In the genomic region with DNA sequence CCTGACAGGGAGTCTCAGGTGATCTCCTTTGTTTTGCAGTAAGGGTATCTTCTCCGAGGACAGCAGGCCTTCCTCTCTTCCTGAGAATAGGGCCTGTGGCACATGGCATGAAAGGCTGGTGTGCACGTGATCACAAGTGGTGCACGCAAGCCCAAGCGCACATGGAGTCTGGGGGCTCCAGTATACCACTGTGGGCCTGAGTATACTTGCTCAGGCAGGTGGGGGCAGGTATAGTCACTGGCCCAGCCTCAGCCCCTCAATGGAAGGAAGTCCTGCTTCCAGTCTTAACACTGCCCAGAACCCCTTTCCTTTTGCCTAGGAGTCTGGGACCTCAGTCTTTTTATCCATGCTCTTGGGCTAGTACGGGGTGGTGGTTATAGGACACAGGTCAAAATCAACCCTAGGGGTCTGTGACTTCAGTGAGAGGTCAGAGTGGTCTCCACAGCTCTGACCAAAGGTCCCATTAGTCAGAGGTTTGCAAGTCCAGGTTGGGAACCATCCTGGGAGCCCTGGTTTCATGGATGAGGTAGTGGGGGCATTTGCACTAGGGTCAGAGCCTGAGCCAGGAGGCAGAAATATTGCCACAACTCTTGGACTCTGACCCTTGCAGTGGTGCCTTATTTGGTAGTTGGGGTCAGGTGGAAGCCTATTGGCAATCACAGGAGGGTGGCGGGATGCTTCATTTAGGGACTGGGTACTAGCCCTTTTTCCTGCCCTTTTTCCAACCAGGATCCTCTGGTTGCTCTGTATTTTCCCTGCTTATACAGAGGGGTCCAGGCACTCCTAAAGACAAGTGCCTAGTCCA, we compare ENCODE assay signal across 9 cellular contexts. TPM values are rescaled to one million over a fixed set of nuclear protein-coding genes. Genes with fewer than 3 reads are reported as not detected.
A peak's percentile ranks its signal among the peaks of the same experiment; 100 is the strongest.
DNase-seq lines count a peak whose midpoint lies in the region; ATAC-seq and TF ChIP-seq lines count a peak whose summit lies in the region.
"Had no signal": no experiment of that assay in that cellular context is flagged by ENCODE, and none has a peak within 500 bp of the region (broad histone marks: within the 10 kb centered on the region; RNA-seq: fewer than 3 reads in every experiment).

No MANE protein-coding gene starts in this region.

- intact Hi-C loops in stomach (cut with DNase I; ENCODE audit: low total_unique reads) = loop anchor here (10.0 kb wide), 1 partner anchor 278 kb away; no protein-coding TSS in a partner anchor

- peak overlapping the region; percentile 99 for H2AFZ ChIP-seq in SK-N-SH (ENCODE audit: low read depth)

- H3K27me3 ChIP-seq in SK-N-SH (ENCODE audit: insufficient read depth) = no peaks in the 10 kb centered on the region
- no peaks in the 10 kb centered on the region for H3K27me3 ChIP-seq in stomach

- H3K9me3 Mint-ChIP-seq in activated naive CD4-positive, alpha-beta T cell treated with anti-CD3 and anti-CD28 coated beads, Interleukin-2, amount 50 U/mL, for 72 hours = no peaks in the 10 kb centered on the region

- no peaks in the 10 kb centered on the region for H3K9me2 ChIP-seq in SK-N-SH

- H3K36me3 ChIP-seq in SK-N-SH (replicated peaks in 1 of 2; ENCODE audit: control insufficient read depth in 1 of 2, insufficient read depth in 2 of 2, low read length in 1 of 2) = peaks cover 14 to 24% of the 10 kb centered on the region in 2 experiments
- peaks cover 21 to 25% (median 23%) of the 10 kb centered on the region in 4 donors for H3K36me3 ChIP-seq in stomach

- TF ChIP-seq RAD21 in SK-N-SH (IDR thresholded peaks at IDR 0.05; ENCODE audit: low read length) = no peak

- H3K27ac ChIP-seq in SK-N-SH (ENCODE audit: low read depth in 2 of 2, low read length in 1 of 2) (peak overlapping the region in 1 of 2 experiments; percentile 53; a peak in 1 of 4 replicates), stomach (peak overlapping the region in 4 of 5 donors; percentile 88 to 95 (median 92))

- DNase-seq in SK-N-SH (no peak), stomach (no peak), SIG-M5 treated with dmso at 0.1 percent for 504 hours (lab: John Stamatoyannopoulos, UW; ENCODE audit: unreplicated experiment) (no peak), NCI-H1105 (lab: John Stamatoyannopoulos, UW) (no peak), glomerular visceral epithelial cell (ENCODE audit: extremely low spot score) (no peak)
- no peak for DNase-seq in activated naive CD4-positive, alpha-beta T cell treated with anti-CD3 and anti-CD28 coated beads, Interleukin-2, amount 50 U/mL, for 72 hours (ENCODE audit: low spot score in 2 of 2)

- H3K36me3 Mint-ChIP-seq in activated naive CD4-positive, alpha-beta T cell treated with anti-CD3 and anti-CD28 coated beads, Interleukin-2, amount 50 U/mL, for 72 hours = peaks cover 22 to 31% of the 10 kb centered on the region in 2 donors

- WGBS in SK-N-SH (ENCODE audit: low lambda C conversion rate) = no CpG with 5 or more reads among the region's 6 CpGs
- WGBS in stomach, 5 donors = 89 to 95% (median 93%) methylated on average over 6 of the region's 6 CpGs

- H3K9me3 ChIP-seq in SK-N-SH (no peaks in the 10 kb centered on the region), iPS-18c (ENCODE audit: control insufficient read depth, insufficient read depth, low read length) (no peaks in the 10 kb centered on the region), stomach (no peaks in the 10 kb centered on the region)

- H3F3A ChIP-seq in SK-N-SH (replicated peaks; ENCODE audit: insufficient read depth) = no peaks in the 10 kb centered on the region

- no peak overlapping the region for H3K9ac ChIP-seq in SK-N-SH

- no peak for TF ChIP-seq CTCF in SK-N-SH (IDR thresholded peaks at IDR 0.05)
- TF ChIP-seq CTCF in stomach (IDR thresholded peaks at IDR 0.05) = no peak

- TF ChIP-seq EP300 in SK-N-SH (IDR thresholded peaks at IDR 0.05; ENCODE audit: borderline replicate concordance in 1 of 2, low read depth in 1 of 2, low read length in 1 of 2) (no peak), stomach (IDR thresholded peaks at IDR 0.05) (no peak)

- CTCF ChIA-PET in SK-N-SH (lab: Yijun Ruan, JAX) = interaction anchor here (0.7 kb wide), 1 partner anchor 283 kb away, joined by 5 read pairs; no protein-coding TSS in a partner anchor

- peak overlapping the region; percentile 93 to 95 for H3K4me3 ChIP-seq in SK-N-SH (ENCODE audit: low read depth in 2 of 2, low read length in 1 of 2)
- peak overlapping the region; percentile 87 for H3K4me3 ChIP-seq in iPS-18c (ENCODE audit: insufficient read depth, low read depth, low read length)
- peak overlapping the region; percentile 94 to 100 (median 99) for H3K4me3 ChIP-seq in stomach

- POLR2A ChIA-PET in SK-N-SH (lab: Yijun Ruan, JAX) = no interaction called here

- H3K4me1 ChIP-seq in SK-N-SH (ENCODE audit: control insufficient read depth in 1 of 2, insufficient read depth in 2 of 2, low read depth in 1 of 2, low read length in 1 of 2) = peaks cover 3 to 25% of the 10 kb centered on the region in 2 experiments; a peak in 3 of 4 replicates
- peaks cover 27 to 53% (median 43%) of the 10 kb centered on the region in 4 donors for H3K4me1 ChIP-seq in stomach

- peak overlapping the region; percentile 72 to 96 for H3K27ac Mint-ChIP-seq in activated naive CD4-positive, alpha-beta T cell treated with anti-CD3 and anti-CD28 coated beads, Interleukin-2, amount 50 U/mL, for 72 hours

- no peaks in the 10 kb centered on the region for H4K20me1 ChIP-seq in SK-N-SH (ENCODE audit: insufficient read depth)

- peak overlapping the region; percentile 96 for H3K4me2 ChIP-seq in SK-N-SH

- no peak for ATAC-seq in SK-N-SH treated with all-trans-retinoic acid at 6 μM for 48 hours
- ATAC-seq in activated naive CD4-positive, alpha-beta T cell treated with anti-CD3 and anti-CD28 coated beads, Interleukin-2, amount 50 U/mL, for 72 hours = no peak

- TF ChIP-seq POLR2A in stomach (IDR thresholded peaks at IDR 0.05) = no peak

- peaks cover 37% of the 10 kb centered on the region for H3K79me2 ChIP-seq in SK-N-SH (ENCODE audit: insufficient read depth)

TF ChIP-seq in SK-N-SH, 30 proteins besides CTCF, POLR2A, EP300 and RAD21 (continues in another document):
- TF ChIP-seq TCF12 (IDR thresholded peaks at IDR 0.05) (no peak), RXRA (IDR thresholded peaks at IDR 0.05; ENCODE audit: borderline replicate concordance, low read depth) (no peak), IRF3 (IDR thresholded peaks at IDR 0.05; ENCODE audit: low read depth, low read length) (no peak)

TF ChIP-seq in SK-N-SH treated with all-trans-retinoic acid at 6 μM for 48 hours, 23 proteins besides CTCF, POLR2A, EP300 and RAD21:
- TF ChIP-seq ZNF8 (CRISPR knock-in tag; IDR thresholded peaks at IDR 0.05) (no peak), ZNF565 (CRISPR knock-in tag; conservative IDR thresholded peaks at IDR 0.05; ENCODE audit: low read depth) (no peak), CREB5 (CRISPR knock-in tag; IDR thresholded peaks at IDR 0.05; ENCODE audit: low read depth) (no peak), SNAI2 (CRISPR knock-in tag; IDR thresholded peaks at IDR 0.05) (no peak), ZC3H10 (CRISPR knock-in tag; IDR thresholded peaks at IDR 0.05) (no peak), TOX (CRISPR knock-in tag; IDR thresholded peaks at IDR 0.05; ENCODE audit: borderline replicate concordance) (no peak), ZFP3 (CRISPR knock-in tag; IDR thresholded peaks at IDR 0.05) (no peak)

RNA-seq across cellular contexts. Expression of gene CCDC71, which starts 0.8 kb away (rescaled TPM):
- 40.9 and 43.6 TPM in 2 replicates for polyA plus RNA-seq in SK-N-SH (2012; rRNA removed)
- 20.6 and 31.9 TPM in 2 replicates for polyA plus RNA-seq in SK-N-SH (2012; cell fraction: cytosol; rRNA removed)
- polyA plus RNA-seq in SK-N-SH (2012; cell fraction: nucleus; rRNA removed) = 27.3 and 29.4 TPM in 2 replicates
- total RNA-seq in activated naive CD4-positive, alpha-beta T cell treated with anti-CD3 and anti-CD28 coated beads, Interleukin-2, amount 50 U/mL, for 72 hours = 10 to 100 TPM; 10.2 to 20.3 TPM
- 10 to 100 TPM in 3 of 5 donors, 1 to 10 TPM in 2; 2.3 to 22.6 (median 12.9) TPM for total RNA-seq in stomach
- polyA plus RNA-seq in stomach = 10 to 100 TPM; 11.4 to 15.6 (median 12.6) TPM

RNA-seq across cellular contexts. Expression of gene KLHDC8B, which starts 4.4 kb away (rescaled TPM):
- polyA plus RNA-seq in SK-N-SH (2012; rRNA removed) = 35.3 and 40.6 TPM in 2 replicates
- 20.2 and 29.3 TPM in 2 replicates for polyA plus RNA-seq in SK-N-SH (2012; cell fraction: cytosol; rRNA removed)
- 71.7 and 82.7 TPM in 2 replicates for polyA plus RNA-seq in SK-N-SH (2012; cell fraction: nucleus; rRNA removed)
- 1 to 10 TPM; 3.1 to 4.9 TPM for total RNA-seq in activated naive CD4-positive, alpha-beta T cell treated with anti-CD3 and anti-CD28 coated beads, Interleukin-2, amount 50 U/mL, for 72 hours
- 10 to 100 TPM; 11.6 to 41.1 (median 20.6) TPM for total RNA-seq in stomach
- 10 to 100 TPM; 15.2 to 37.7 (median 17.6) TPM for polyA plus RNA-seq in stomach

RNA-seq across cellular contexts. Expression of gene LAMB2, which starts 34.1 kb away (rescaled TPM):
- 318 and 332 TPM in 2 replicates for polyA plus RNA-seq in SK-N-SH (2012; rRNA removed)
- polyA plus RNA-seq in SK-N-SH (2012; cell fraction: cytosol; rRNA removed) = 79.7 and 90.1 TPM in 2 replicates
- 1,763 and 2,430 TPM in 2 replicates for polyA plus RNA-seq in SK-N-SH (2012; cell fraction: nucleus; rRNA removed)
- total RNA-seq in activated naive CD4-positive, alpha-beta T cell treated with anti-CD3 and anti-CD28 coated beads, Interleukin-2, amount 50 U/mL, for 72 hours = 1 to 10 TPM in 1 of 2 donors, not detected in 1; 1.4 TPM
- total RNA-seq in stomach = 100 to 1,000 TPM; 195 to 578 (median 552) TPM
- 100 to 1,000 TPM; 198 to 333 (median 200) TPM for polyA plus RNA-seq in stomach
- total RNA-seq: T-helper 1 cell treated with Interleukin-12 subunit alpha and Interleukin-12 subunit beta and Interleukin-4 antibody, amounts not matched to agents 30 ng/mL and 1 ng/mL, for 36 hours had no signal

RNA-seq across cellular contexts. Expression of gene USP19, which starts 46.3 kb away (rescaled TPM):
- polyA plus RNA-seq in SK-N-SH (2012; rRNA removed) = 75.6 and 80.5 TPM in 2 replicates
- 31.2 and 48.4 TPM in 2 replicates for polyA plus RNA-seq in SK-N-SH (2012; cell fraction: cytosol; rRNA removed)
- polyA plus RNA-seq in SK-N-SH (2012; cell fraction: nucleus; rRNA removed) = 181 and 182 TPM in 2 replicates
- 10 to 100 TPM; 40.8 to 46.7 TPM for total RNA-seq in activated naive CD4-positive, alpha-beta T cell treated with anti-CD3 and anti-CD28 coated beads, Interleukin-2, amount 50 U/mL, for 72 hours
- 10 to 100 TPM; 21.6 to 77.2 (median 57.1) TPM for total RNA-seq in stomach
- polyA plus RNA-seq in stomach = 10 to 100 TPM; 15.6 to 16.6 (median 15.7) TPM

Comparison
In these comparisons a context has a peak if more than half of its experiments do, and no peak if none do; other contexts are left out.
1. RNA of gene LAMB2, which starts 34.1 kb away (total RNA-seq): 195 to 578 TPM in stomach; 1.4 TPM in activated naive CD4-positive, alpha-beta T cell treated with anti-CD3 and anti-CD28 coated beads, Interleukin-2, amount 50 U/mL, for 72 hours; every median in the first group is over 10 times any median in the second.
2. Peak in every context shown above with its lines, with median percentiles within 50 percentile points of each other: H3K4me3 ChIP-seq.